Comparison of ENCODE assay signal across 1 cellular context in the genomic region with DNA sequence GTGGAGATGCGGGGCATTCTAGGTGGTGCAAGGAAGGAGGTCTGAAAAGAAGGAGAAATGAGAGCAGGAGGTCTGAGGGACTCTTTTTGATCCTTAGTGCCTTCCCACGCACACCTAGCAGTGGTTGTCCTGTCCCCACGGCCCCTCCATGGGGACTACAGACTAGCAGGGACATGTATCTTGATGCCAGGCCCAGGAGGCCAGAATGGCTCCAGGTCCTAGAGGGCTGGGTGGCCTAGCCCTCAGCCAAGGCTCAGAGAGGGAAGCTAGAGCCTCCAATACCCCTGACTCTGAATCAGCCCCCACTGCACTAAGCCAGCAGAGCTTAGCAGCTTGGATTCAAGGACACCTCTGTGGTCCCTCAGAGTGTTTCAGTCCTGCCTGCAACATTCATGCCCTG.
TF ChIP-seq lines count a peak whose summit lies in the region.

No MANE protein-coding gene starts in this region.

TF ChIP-seq in HepG2, 621 proteins besides CTCF, POLR2A, EP300 and RAD21:
- TF ChIP-seq KLF16 (CRISPR knock-in tag; IDR thresholded peaks at IDR 0.05) = no peak
- TF ChIP-seq EED (CRISPR knock-in tag; IDR thresholded peaks at IDR 0.05) = 0 out of 2 replicates have a peak, but pooled peaks have one; percentile 30
- TF ChIP-seq MYC (CRISPR knock-in tag; IDR thresholded peaks at IDR 0.05; ENCODE audit: borderline replicate concordance) = peak; percentile 19; the same call in 1 of the 2 replicates
- TF ChIP-seq, protein P1, sequence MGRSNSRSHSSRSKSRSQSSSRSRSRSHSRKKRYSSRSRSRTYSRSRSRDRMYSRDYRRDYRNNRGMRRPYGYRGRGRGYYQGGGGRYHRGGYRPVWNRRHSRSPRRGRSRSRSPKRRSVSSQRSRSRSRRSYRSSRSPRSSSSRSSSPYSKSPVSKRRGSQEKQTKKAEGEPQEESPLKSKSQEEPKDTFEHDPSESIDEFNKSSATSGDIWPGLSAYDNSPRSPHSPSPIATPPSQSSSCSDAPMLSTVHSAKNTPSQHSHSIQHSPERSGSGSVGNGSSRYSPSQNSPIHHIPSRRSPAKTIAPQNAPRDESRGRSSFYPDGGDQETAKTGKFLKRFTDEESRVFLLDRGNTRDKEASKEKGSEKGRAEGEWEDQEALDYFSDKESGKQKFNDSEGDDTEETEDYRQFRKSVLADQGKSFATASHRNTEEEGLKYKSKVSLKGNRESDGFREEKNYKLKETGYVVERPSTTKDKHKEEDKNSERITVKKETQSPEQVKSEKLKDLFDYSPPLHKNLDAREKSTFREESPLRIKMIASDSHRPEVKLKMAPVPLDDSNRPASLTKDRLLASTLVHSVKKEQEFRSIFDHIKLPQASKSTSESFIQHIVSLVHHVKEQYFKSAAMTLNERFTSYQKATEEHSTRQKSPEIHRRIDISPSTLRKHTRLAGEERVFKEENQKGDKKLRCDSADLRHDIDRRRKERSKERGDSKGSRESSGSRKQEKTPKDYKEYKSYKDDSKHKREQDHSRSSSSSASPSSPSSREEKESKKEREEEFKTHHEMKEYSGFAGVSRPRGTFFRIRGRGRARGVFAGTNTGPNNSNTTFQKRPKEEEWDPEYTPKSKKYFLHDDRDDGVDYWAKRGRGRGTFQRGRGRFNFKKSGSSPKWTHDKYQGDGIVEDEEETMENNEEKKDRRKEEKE (IDR thresholded peaks at IDR 0.05) = no peak
